Comparison of ENCODE assay signal across 23 cellular contexts in genomic region chr14:67467134-67467533, GRCh38. TPM values are rescaled to one million over a fixed set of nuclear protein-coding genes. Genes with fewer than 3 reads are reported as not detected.
"Had no signal": no experiment of that assay in that cellular context is flagged by ENCODE, and none has a peak within 500 bp of the region (broad histone marks: within the 10 kb centered on the region; RNA-seq: fewer than 3 reads in every experiment).

No MANE protein-coding gene starts in this region.

- H3K4me1 ChIP-seq: esophagus squamous epithelium, gastroesophageal sphincter, right atrium auricular region, sigmoid colon, stomach had no signal

- H3K9me3 Mint-ChIP-seq: neural crest cell had no signal

- H3K4me3 Mint-ChIP-seq: neural crest cell had no signal

- DNase-seq: effector memory CD4-positive, alpha-beta T cell; esophagus squamous epithelium; kidney; left cardiac atrium; left ventricle myocardium superior; midbrain; posterior cingulate gyrus; sigmoid colon; stimulated activated CD4-positive, alpha-beta T cell treated with anti-CD3 and anti-CD28 coated beads, Interleukin-2, amount 100 ng/mL, for 24 hours; stimulated activated naive CD4-positive, alpha-beta T cell; stomach; substantia nigra; transverse colon had no signal

- H3K9me3 ChIP-seq: esophagus squamous epithelium, gastroesophageal sphincter, right atrium auricular region, sigmoid colon, stomach, thoracic aorta, transverse colon had no signal

- H3K27me3 ChIP-seq: esophagus squamous epithelium, gastroesophageal sphincter, right atrium auricular region, sigmoid colon, stomach, transverse colon had no signal

- H3K4me3 ChIP-seq: coronary artery, esophagus squamous epithelium, gastroesophageal sphincter, lung, right atrium auricular region, sigmoid colon, skin epidermis, stomach, thoracic aorta, transverse colon had no signal

- H3K36me3 ChIP-seq: esophagus squamous epithelium, gastroesophageal sphincter, right atrium auricular region, sigmoid colon, stomach, thoracic aorta, transverse colon had no signal

- ATAC-seq: gastroesophageal sphincter, left cardiac atrium, left ventricle myocardium superior had no signal

- H3K27ac ChIP-seq: coronary artery, epithelial cell of prostate, esophagus squamous epithelium, gastroesophageal sphincter, right atrium auricular region, sigmoid colon, skin epidermis, stomach, thoracic aorta had no signal

- H3K4me1 Mint-ChIP-seq: neural crest cell had no signal

RNA-seq across cellular contexts. Expression of gene PLEK2, which starts 55.2 kb away (rescaled TPM):
- total RNA-seq: chondrocyte, left ventricle myocardium superior, neural crest cell, osteocyte had no signal
